ENCODE assay signal across 8 cellular contexts in the genomic region with DNA sequence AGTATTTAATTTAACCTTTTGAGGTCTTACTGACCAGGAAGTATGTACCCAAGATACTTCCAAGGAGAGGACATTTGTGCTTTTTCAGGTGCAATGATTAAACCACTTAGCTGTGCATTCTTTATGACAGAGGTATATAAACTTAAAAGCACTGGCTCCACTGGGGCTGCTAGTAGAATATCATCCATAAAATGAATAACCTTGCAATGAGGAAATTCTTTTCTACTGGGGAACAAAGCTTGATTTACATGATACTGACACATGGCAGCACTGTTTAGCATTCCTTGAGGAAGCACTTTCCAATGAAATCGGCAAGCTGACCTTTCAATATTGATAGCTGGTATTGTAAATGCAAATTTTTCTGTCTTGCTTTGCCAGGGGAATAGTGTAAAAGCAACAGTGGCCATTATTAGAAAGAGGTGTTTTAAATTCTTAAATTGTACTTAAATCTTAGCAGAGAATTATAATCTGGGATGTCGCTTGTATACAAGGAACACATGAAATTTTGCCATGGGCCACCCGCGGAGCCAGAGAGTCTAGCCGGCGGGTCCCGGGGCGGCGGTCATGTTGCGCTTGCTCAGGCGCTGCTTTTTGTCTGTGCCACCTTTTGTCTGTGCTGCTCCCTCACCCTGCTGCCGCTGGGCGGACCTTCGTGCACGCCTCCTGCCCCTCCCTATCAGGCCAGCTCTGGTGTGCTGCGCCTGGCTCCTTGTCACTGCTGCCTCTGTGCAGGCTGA. TPM values are rescaled to one million over a fixed set of nuclear protein-coding genes. Genes with fewer than 3 reads are reported as not detected.
DNase-seq lines count a peak whose midpoint lies in the region; ATAC-seq and TF ChIP-seq lines count a peak whose summit lies in the region.

No MANE protein-coding gene starts in this region.

- H3K4ac ChIP-seq in mesenchymal stem cell (ENCODE audit: low read depth in 1 of 2, low read length in 2 of 2) = no peak overlapping the region

- H4K91ac ChIP-seq in mesenchymal stem cell (ENCODE audit: low read length) = no peak overlapping the region

- TF ChIP-seq CTCF in C4-2B (conservative IDR thresholded peaks at IDR 0.05) = peak; percentile 36

- 6% methylated on average over 16 of the region's 16 CpGs for WGBS in mesenchymal stem cell

- H3K9ac ChIP-seq in mesenchymal stem cell (ENCODE audit: low read length) = peak overlapping the region; percentile 73

- H3K23ac ChIP-seq in mesenchymal stem cell (ENCODE audit: low read length in 2 of 2) = no peak overlapping the region

- H2AK5ac ChIP-seq in mesenchymal stem cell (ENCODE audit: low read length, severe bottlenecking) = no peak overlapping the region

- no peak overlapping the region for H2BK12ac ChIP-seq in mesenchymal stem cell (ENCODE audit: low read length in 2 of 2)

- peak overlapping the region; percentile 39; the same call in 1 of the 2 replicates for H3K27ac ChIP-seq in C4-2B
- H3K27ac ChIP-seq in effector memory CD4-positive, alpha-beta T cell (ENCODE audit: insufficient read depth, low read length, poor library complexity, severe bottlenecking) = no peak overlapping the region
- H3K27ac ChIP-seq in mesenchymal stem cell (ENCODE audit: low read length, poor library complexity, severe bottlenecking) = no peak overlapping the region

- H2BK15ac ChIP-seq in mesenchymal stem cell (ENCODE audit: low read depth, poor library complexity, severe bottlenecking) = no peak overlapping the region

- DNase-seq in NCI-H82 (lab: John Stamatoyannopoulos, UW) = peak; percentile 87
- DNase-seq in activated CD8-positive, alpha-beta memory T cell treated with anti-CD3 and anti-CD28 coated beads for 24 hours = peak; percentile 84
- peak; percentile 19 to 44 (median 40) for DNase-seq in effector memory CD4-positive, alpha-beta T cell
- peak; percentile 57 for DNase-seq in mesenchymal stem cell
- peak; percentile 55 to 56 for DNase-seq in stimulated activated CD8-positive, alpha-beta memory T cell treated with anti-CD3 and anti-CD28 coated beads, Interleukin-2, amount 100 ng/mL, for 48 hours (ENCODE audit: low read depth in 2 of 2)

- ATAC-seq in GM19455 (IDR thresholded peaks at IDR 0.05; ENCODE audit: unreplicated experiment) (peak; percentile 99), HG03521 (IDR thresholded peaks at IDR 0.05; ENCODE audit: unreplicated experiment) (peak; percentile 74)

- H3K79me1 ChIP-seq in mesenchymal stem cell (replicated peaks; ENCODE audit: low read length, poor library complexity, severe bottlenecking) = no peaks in the 10 kb centered on the region

- H3K9me3 ChIP-seq in effector memory CD4-positive, alpha-beta T cell (ENCODE audit: control insufficient read depth, low read length) = no peaks in the 10 kb centered on the region
- H3K9me3 ChIP-seq in mesenchymal stem cell (ENCODE audit: control insufficient read depth, low read length) = no peaks in the 10 kb centered on the region

- H2AFZ ChIP-seq in mesenchymal stem cell (ENCODE audit: low read depth, low read length) = peak overlapping the region; percentile 60

- no peak overlapping the region for H3K14ac ChIP-seq in mesenchymal stem cell (ENCODE audit: low read length in 2 of 2)

- peaks cover 4% of the 10 kb centered on the region for H3K4me1 ChIP-seq in effector memory CD4-positive, alpha-beta T cell (ENCODE audit: control insufficient read depth, insufficient read depth, low read length, poor library complexity, severe bottlenecking)
- peaks cover 2% of the 10 kb centered on the region for H3K4me1 ChIP-seq in mesenchymal stem cell (ENCODE audit: control insufficient read depth, insufficient read depth, low read depth, low read length)

- no peak overlapping the region for H2BK120ac ChIP-seq in mesenchymal stem cell (ENCODE audit: low read depth, low read length)

- H3K36me3 ChIP-seq in effector memory CD4-positive, alpha-beta T cell (ENCODE audit: control insufficient read depth, insufficient read depth, low read length) = no peaks in the 10 kb centered on the region
- H3K36me3 ChIP-seq in mesenchymal stem cell (ENCODE audit: control insufficient read depth in 1 of 2, insufficient read depth in 2 of 2, low read depth in 1 of 2, low read length in 2 of 2) = no peaks in the 10 kb centered on the region

- peak overlapping the region; percentile 76 for H3K4me2 ChIP-seq in mesenchymal stem cell (ENCODE audit: low read length, poor library complexity, severe bottlenecking)

- H3K4me3 ChIP-seq in effector memory CD4-positive, alpha-beta T cell (ENCODE audit: insufficient read depth, low read depth, low read length, poor library complexity, severe bottlenecking) = no peak overlapping the region
- H3K4me3 ChIP-seq in mesenchymal stem cell (ENCODE audit: insufficient read depth in 1 of 2, low read depth in 1 of 2, low read length in 2 of 2) = peak overlapping the region; percentile 28 to 61

- no peaks in the 10 kb centered on the region for H3K27me3 ChIP-seq in effector memory CD4-positive, alpha-beta T cell (replicated peaks; ENCODE audit: control insufficient read depth, insufficient read depth, low read length, poor library complexity, severe bottlenecking)
- H3K27me3 ChIP-seq in mesenchymal stem cell (ENCODE audit: control insufficient read depth in 1 of 2, insufficient read depth in 1 of 2, low read length in 2 of 2) = no peaks in the 10 kb centered on the region

- peak overlapping the region in 1 of 2 experiments; percentile 44 for H3K18ac ChIP-seq in mesenchymal stem cell (ENCODE audit: low read depth in 1 of 2, low read length in 2 of 2)

- no peak overlapping the region for H4K8ac ChIP-seq in mesenchymal stem cell (ENCODE audit: low read length)

- no peak overlapping the region for H2BK5ac ChIP-seq in mesenchymal stem cell (ENCODE audit: low read depth, low read length, poor library complexity, severe bottlenecking)

RNA-seq across cellular contexts. Expression of gene BLTP3B, which starts 20.9 kb away (rescaled TPM):
- polyA plus RNA-seq in mesenchymal stem cell (2013, experiment 1 of 2) = 14.1 TPM
- polyA plus RNA-seq in mesenchymal stem cell (2013, experiment 2 of 2) = 12.8 TPM

RNA-seq across cellular contexts. Expression of gene ACTR6, which starts 37.0 kb away (rescaled TPM):
- 10.0 TPM for polyA plus RNA-seq in mesenchymal stem cell (2013, experiment 1 of 2)
- polyA plus RNA-seq in mesenchymal stem cell (2013, experiment 2 of 2) = 10.5 TPM
